Comparison of ENCODE assay signal across 1 cellular context in genomic region chr5:79685621-79686020, GRCh38.
TF ChIP-seq lines count a peak whose summit lies in the region.

No MANE protein-coding gene starts in this region.

TF ChIP-seq in K562, 482 proteins besides CTCF, POLR2A, EP300 and RAD21 (continued from another document):
- no peak for TF ChIP-seq FOXP4 (CRISPR knock-in tag; IDR thresholded peaks at IDR 0.05; ENCODE audit: borderline replicate concordance)
- no peak for TF ChIP-seq SMARCA5 (IDR thresholded peaks at IDR 0.05)
- TF ChIP-seq ELF2 (CRISPR knock-in tag; IDR thresholded peaks at IDR 0.05), result no peak
- TF ChIP-seq CBFA2T3 (IDR thresholded peaks at IDR 0.05), result no peak
- TF ChIP-seq ZNF511 (CRISPR knock-in tag; IDR thresholded peaks at IDR 0.05), result no peak
- TF ChIP-seq TAL1 (IDR thresholded peaks at IDR 0.05), result no peak
- no peak for TF ChIP-seq PHB2 (IDR thresholded peaks at IDR 0.05; ENCODE audit: low read depth)
- no peak for TF ChIP-seq NR2C1 (IDR thresholded peaks at IDR 0.05)
- no peak for TF ChIP-seq NR2C1 (tag; IDR thresholded peaks at IDR 0.05)
- no peak for TF ChIP-seq ETV6 (IDR thresholded peaks at IDR 0.05; ENCODE audit: borderline replicate concordance in 1 of 2, low read depth in 2 of 2, low read length in 1 of 2)
- TF ChIP-seq ETV6 (CRISPR knock-in tag; IDR thresholded peaks at IDR 0.05; ENCODE audit: borderline replicate concordance), result no peak
- no peak for TF ChIP-seq RUNX1 (IDR thresholded peaks at IDR 0.05; ENCODE audit: low read depth)
- TF ChIP-seq NR0B1 (IDR thresholded peaks at IDR 0.05; ENCODE audit: partially characterized antibody), result no peak
- TF ChIP-seq ZBTB5 (IDR thresholded peaks at IDR 0.05), result no peak
- no peak for TF ChIP-seq HMG20B (CRISPR knock-in tag; IDR thresholded peaks at IDR 0.05)
- no peak for TF ChIP-seq ZFP30 (CRISPR knock-in tag; IDR thresholded peaks at IDR 0.05; ENCODE audit: borderline replicate concordance)
- TF ChIP-seq ZNF274 (IDR thresholded peaks at IDR 0.05; ENCODE audit: borderline replicate concordance, low read depth, low read length), result no peak
- TF ChIP-seq ZBTB7A (IDR thresholded peaks at IDR 0.05; ENCODE audit: borderline replicate concordance, control insufficient read depth, low read depth, low read length), result no peak
TF ChIP-seq in K562: peak in this region for 0.
